In the genomic region with DNA sequence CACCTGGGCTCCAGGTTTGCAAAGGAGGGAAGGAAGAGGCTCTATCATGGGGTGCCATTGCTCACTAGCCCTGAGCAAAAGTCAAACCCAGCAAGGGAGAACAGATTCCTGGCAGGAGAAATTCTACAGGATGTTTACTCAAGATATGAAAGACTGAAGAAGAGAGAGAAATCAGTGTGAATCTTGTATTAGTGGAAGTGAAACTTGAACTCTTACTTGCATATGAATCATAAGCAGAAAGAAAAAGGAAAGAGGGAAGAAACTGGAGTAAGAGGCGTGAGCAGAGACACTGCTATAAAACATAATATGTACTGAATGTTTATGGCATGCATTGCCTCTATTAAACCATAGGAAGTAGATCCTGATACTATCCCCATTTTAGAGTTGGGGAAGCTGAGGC, we compare ENCODE assay signal across 8 cellular contexts.
DNase-seq lines count a peak whose midpoint lies in the region; ATAC-seq and TF ChIP-seq lines count a peak whose summit lies in the region.
"Had no signal": no experiment of that assay in that cellular context is flagged by ENCODE, and none has a peak within 500 bp of the region (broad histone marks: within the 10 kb centered on the region; RNA-seq: fewer than 3 reads in every experiment).

No MANE protein-coding gene starts in this region.

- H2AK9ac ChIP-seq in IMR-90 (replicated peaks; ENCODE audit: low read depth, low read length, poor library complexity) = no peak overlapping the region

- H3K9me3 ChIP-seq in IMR-90 (ENCODE audit: control insufficient read depth, insufficient read depth, low read length) (no peaks in the 10 kb centered on the region), ovary (no peaks in the 10 kb centered on the region)

- DNase-seq in IMR-90 (peak; percentile 18), mesothelial cell of epicardium (ENCODE audit: low spot score in 2 of 2, unreplicated experiment in 2 of 2) (no peak), NCI-H446 (lab: John Stamatoyannopoulos, UW) (no peak), NCI-H2029 (lab: John Stamatoyannopoulos, UW) (no peak), ovary (no peak)
- DNase-seq: activated naive CD4-positive, alpha-beta T cell treated with anti-CD3 and anti-CD28 coated beads, Interleukin-2, amount 10 ng/mL, durations not matched to agents 7 days and 5 days had no signal

- no peak overlapping the region for H4K91ac ChIP-seq in IMR-90 (ENCODE audit: insufficient read depth, low read depth, low read length)

- POLR2A ChIA-PET in IMR-90 (lab: Charles Lee; ENCODE audit: unreplicated experiment) = no interaction called here

- H2BK5ac ChIP-seq in IMR-90 (ENCODE audit: low read depth, low read length, poor library complexity, severe bottlenecking) = no peak overlapping the region

- H3K9me3 Mint-ChIP-seq in mesothelial cell of epicardium = peaks cover 19% of the 10 kb centered on the region
- H3K9me3 Mint-ChIP-seq: activated naive CD4-positive, alpha-beta T cell treated with anti-CD3 and anti-CD28 coated beads, Interleukin-2, amount 10 ng/mL, durations not matched to agents 7 days and 5 days had no signal

- H3K56ac ChIP-seq in IMR-90 (ENCODE audit: extremely low read depth, insufficient read depth, low read length) = no peak overlapping the region

- H2BK120ac ChIP-seq in IMR-90 (ENCODE audit: low read depth, low read length) = no peak overlapping the region

- no peak overlapping the region for H4K5ac ChIP-seq in IMR-90 (ENCODE audit: low read depth, low read length)

- in situ Hi-C loops in IMR-90 (cut with MboI; ENCODE audit: low sequenced_read_pairs) = no loop called here

- no peak overlapping the region for H4K8ac ChIP-seq in IMR-90 (ENCODE audit: low read depth in 2 of 2, low read length in 2 of 2)

- H2AFZ ChIP-seq in IMR-90 (replicated peaks; ENCODE audit: low read length, poor library complexity) = no peak overlapping the region

- no peak overlapping the region for H2BK15ac ChIP-seq in IMR-90 (ENCODE audit: low read depth, low read length)

- H3K4me3 ChIP-seq in IMR-90 (ENCODE audit: insufficient read depth, low read depth, low read length) (no peak overlapping the region), ovary (no peak overlapping the region)

- H2BK20ac ChIP-seq in IMR-90 (ENCODE audit: low read depth, low read length) = no peak overlapping the region

- H3K79me1 ChIP-seq in IMR-90 (ENCODE audit: low read depth in 1 of 2, low read length in 2 of 2) = no peaks in the 10 kb centered on the region

- peaks cover 22% of the 10 kb centered on the region for H3K4me1 Mint-ChIP-seq in mesothelial cell of epicardium
- H3K4me1 Mint-ChIP-seq: activated naive CD4-positive, alpha-beta T cell treated with anti-CD3 and anti-CD28 coated beads, Interleukin-2, amount 10 ng/mL, durations not matched to agents 7 days and 5 days had no signal

- no peak overlapping the region for H3K18ac ChIP-seq in IMR-90 (ENCODE audit: low read depth, low read length)

- WGBS in IMR-90 (ENCODE audit: extremely low coverage in 2 of 2, insufficient read length in 1 of 2), 2 experiments = no CpG with 5 or more reads among the region's 1 CpG
- 43 to 61% (median 52%) methylated on average over 1 of the region's 1 CpG for WGBS in ovary, 3 donors

- no peak for TF ChIP-seq POLR2A in IMR-90 (IDR thresholded peaks at IDR 0.05; ENCODE audit: low read depth, low read length)
- no peak for TF ChIP-seq POLR2A in ovary (IDR thresholded peaks at IDR 0.05)

- H3K27ac Mint-ChIP-seq in mesothelial cell of epicardium = peak overlapping the region; percentile 58
- H3K27ac Mint-ChIP-seq: activated naive CD4-positive, alpha-beta T cell treated with anti-CD3 and anti-CD28 coated beads, Interleukin-2, amount 10 ng/mL, durations not matched to agents 7 days and 5 days had no signal

- no peak overlapping the region for H3K14ac ChIP-seq in IMR-90 (replicated peaks; ENCODE audit: low read depth, low read length)

- no peak overlapping the region for H3K4me2 ChIP-seq in IMR-90 (ENCODE audit: low read depth, low read length)

- no peaks in the 10 kb centered on the region for H3K9me1 ChIP-seq in IMR-90 (ENCODE audit: insufficient read depth, low read length)

- BruUV-seq in IMR-90 (replicated peaks; lab: Mats Ljungman, UMichigan) = no TSS peak

- dilution Hi-C loops in IMR-90 (cut with HindIII; ENCODE audit: low sequenced_read_pairs, unreplicated experiment) = no loop called here

- TF ChIP-seq CTCF in IMR-90 (conservative IDR thresholded peaks at IDR 0.05; ENCODE audit: low read depth, low read length) = no peak
- TF ChIP-seq CTCF in mesothelial cell of epicardium (IDR thresholded peaks at IDR 0.05; ENCODE audit: unreplicated experiment) = no peak
- TF ChIP-seq CTCF in ovary (IDR thresholded peaks at IDR 0.05) = no peak

- H3K36me3 Mint-ChIP-seq in mesothelial cell of epicardium = peaks cover 7% of the 10 kb centered on the region
- H3K36me3 Mint-ChIP-seq: activated naive CD4-positive, alpha-beta T cell treated with anti-CD3 and anti-CD28 coated beads, Interleukin-2, amount 10 ng/mL, durations not matched to agents 7 days and 5 days had no signal

- H3K9ac ChIP-seq in IMR-90 (ENCODE audit: low read depth, low read length) = no peak overlapping the region

- no peak overlapping the region for H3K23ac ChIP-seq in IMR-90 (ENCODE audit: low read depth, low read length)

- H3K4me1 ChIP-seq in IMR-90 (ENCODE audit: control insufficient read depth, insufficient read depth, low read length) (no peaks in the 10 kb centered on the region), ovary (ENCODE audit: insufficient read depth) (no peaks in the 10 kb centered on the region)

- H3K4ac ChIP-seq in IMR-90 (ENCODE audit: low read depth, low read length) = no peak overlapping the region

- H3K4me3 Mint-ChIP-seq in mesothelial cell of epicardium = no peak overlapping the region
- H3K4me3 Mint-ChIP-seq: activated naive CD4-positive, alpha-beta T cell treated with anti-CD3 and anti-CD28 coated beads, Interleukin-2, amount 10 ng/mL, durations not matched to agents 7 days and 5 days had no signal

- H3K36me3 ChIP-seq in IMR-90 (ENCODE audit: control insufficient read depth, insufficient read depth, low read length) = no peaks in the 10 kb centered on the region
- no peaks in the 10 kb centered on the region for H3K36me3 ChIP-seq in ovary

- ATAC-seq in GM19043 (IDR thresholded peaks at IDR 0.05; ENCODE audit: low read depth, unreplicated experiment) = peak; percentile 85
- ATAC-seq in HG02678 (IDR thresholded peaks at IDR 0.05; ENCODE audit: unreplicated experiment) = peak; percentile 85
- ATAC-seq in IMR-90 (ENCODE audit: low read depth) = peak; percentile 37

- H3K27me3 ChIP-seq in IMR-90 (ENCODE audit: control insufficient read depth, insufficient read depth, low read length) = no peaks in the 10 kb centered on the region
- no peaks in the 10 kb centered on the region for H3K27me3 ChIP-seq in ovary

- H2AK5ac ChIP-seq in IMR-90 (ENCODE audit: low read depth, low read length) = no peak overlapping the region

- CTCF ChIA-PET in IMR-90 (lab: Yijun Ruan, JAX) = no interaction called here

- no peak for TF ChIP-seq EP300 in ovary (IDR thresholded peaks at IDR 0.05)

- intact Hi-C loops in IMR-90 (cut with micrococcal nuclease) = no loop called here
- intact Hi-C loops in ovary (cut with DNase I) = no loop called here

- no peak overlapping the region for H3K27ac ChIP-seq in IMR-90 (ENCODE audit: insufficient read depth, low read length)
- no peak overlapping the region for H3K27ac ChIP-seq in ovary

- H4K20me1 ChIP-seq in IMR-90 (ENCODE audit: insufficient read depth, low read length) = no peaks in the 10 kb centered on the region

- no peak for TF ChIP-seq RAD21 in IMR-90 (IDR thresholded peaks at IDR 0.05; ENCODE audit: low read length)

- no peaks in the 10 kb centered on the region for H3K27me3 Mint-ChIP-seq in mesothelial cell of epicardium (ENCODE audit: low read depth)

TF ChIP-seq in IMR-90, 13 proteins besides CTCF, POLR2A, EP300 and RAD21:
- no peak for TF ChIP-seq ELK1 (IDR thresholded peaks at IDR 0.05; ENCODE audit: borderline replicate concordance, low read depth, low read length)
- no peak for TF ChIP-seq MXI1 (IDR thresholded peaks at IDR 0.05; ENCODE audit: borderline replicate concordance, low read depth, low read length)
- no peak for TF ChIP-seq MAFK (IDR thresholded peaks at IDR 0.05; ENCODE audit: low read depth, low read length)
- TF ChIP-seq CHD1 (IDR thresholded peaks at IDR 0.05; ENCODE audit: low read depth, low read length) = no peak
- TF ChIP-seq CEBPB (IDR thresholded peaks at IDR 0.05; ENCODE audit: low read depth, low read length) = no peak
- TF ChIP-seq, protein P1, sequence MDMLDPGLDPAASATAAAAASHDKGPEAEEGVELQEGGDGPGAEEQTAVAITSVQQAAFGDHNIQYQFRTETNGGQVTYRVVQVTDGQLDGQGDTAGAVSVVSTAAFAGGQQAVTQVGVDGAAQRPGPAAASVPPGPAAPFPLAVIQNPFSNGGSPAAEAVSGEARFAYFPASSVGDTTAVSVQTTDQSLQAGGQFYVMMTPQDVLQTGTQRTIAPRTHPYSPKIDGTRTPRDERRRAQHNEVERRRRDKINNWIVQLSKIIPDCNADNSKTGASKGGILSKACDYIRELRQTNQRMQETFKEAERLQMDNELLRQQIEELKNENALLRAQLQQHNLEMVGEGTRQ (IDR thresholded peaks at IDR 0.05; ENCODE audit: low read depth, low read length) = no peak
- no peak for TF ChIP-seq BHLHE40 (IDR thresholded peaks at IDR 0.05; ENCODE audit: low read depth, low read length)
- no peak for TF ChIP-seq RCOR1 (IDR thresholded peaks at IDR 0.05; ENCODE audit: insufficient replicate concordance, low read length)
- TF ChIP-seq RFX5 (IDR thresholded peaks at IDR 0.05; ENCODE audit: low read depth, low read length) = no peak
- TF ChIP-seq NFE2L2 (IDR thresholded peaks at IDR 0.05; ENCODE audit: low read depth, low read length) = no peak
- TF ChIP-seq SMC3 (IDR thresholded peaks at IDR 0.05; ENCODE audit: low read depth, low read length) = no peak
- no peak for TF ChIP-seq MAZ (IDR thresholded peaks at IDR 0.05; ENCODE audit: borderline replicate concordance, low read depth, low read length)
- TF ChIP-seq FOS (IDR thresholded peaks at IDR 0.05; ENCODE audit: low read depth, low read length) = no peak
